ENCODE assay signal across 15 cellular contexts in genomic region chr10:79203833-79204232, GRCh38.
DNase-seq lines count a peak whose midpoint lies in the region; ATAC-seq and TF ChIP-seq lines count a peak whose summit lies in the region.
"Had no signal": no experiment of that assay in that cellular context is flagged by ENCODE, and none has a peak within 500 bp of the region (broad histone marks: within the 10 kb centered on the region; RNA-seq: fewer than 3 reads in every experiment).

No MANE protein-coding gene starts in this region.

- no peak overlapping the region for H2BK15ac ChIP-seq in IMR-90 (ENCODE audit: low read depth, low read length)

- H4K8ac ChIP-seq in IMR-90 (ENCODE audit: low read depth in 2 of 2, low read length in 2 of 2): no peak overlapping the region

- H3K9me3 Mint-ChIP-seq in glutamatergic neuron (ENCODE audit: unreplicated experiment): peaks cover 23% of the 10 kb centered on the region

- H3K27me3 Mint-ChIP-seq in glutamatergic neuron (ENCODE audit: unreplicated experiment): peaks cover 30% of the 10 kb centered on the region

- H4K5ac ChIP-seq in IMR-90 (ENCODE audit: low read depth, low read length): no peak overlapping the region

- dilution Hi-C loops in IMR-90 (cut with HindIII; ENCODE audit: low sequenced_read_pairs, unreplicated experiment): no loop called here

- H3K36me3 ChIP-seq in IMR-90 (ENCODE audit: control insufficient read depth, insufficient read depth, low read length) (peaks cover 70% of the 10 kb centered on the region), SJCRH30 (peaks cover 12% of the 10 kb centered on the region)

- H3K4me3 ChIP-seq in IMR-90 (ENCODE audit: insufficient read depth, low read depth, low read length): no peak overlapping the region
- no peak overlapping the region for H3K4me3 ChIP-seq in SJCRH30
- H3K4me3 ChIP-seq: esophagus muscularis mucosa, hepatocyte, psoas muscle had no signal

- POLR2A ChIA-PET in IMR-90 (lab: Charles Lee; ENCODE audit: unreplicated experiment): no interaction called here

- H3K27me3 ChIP-seq in IMR-90 (ENCODE audit: control insufficient read depth, insufficient read depth, low read length) (no peaks in the 10 kb centered on the region), SJCRH30 (no peaks in the 10 kb centered on the region)
- H3K27me3 ChIP-seq: esophagus muscularis mucosa, hepatocyte had no signal

- 79% methylated on average over 5 of the region's 8 CpGs; no CpG with 5 or more reads in 1 of the 2 experiments for WGBS in IMR-90 (ENCODE audit: extremely low coverage in 2 of 2, insufficient read length in 1 of 2), 2 experiments

- no peak overlapping the region for H4K91ac ChIP-seq in IMR-90 (ENCODE audit: insufficient read depth, low read depth, low read length)

- peaks cover 54 to 90% of the 10 kb centered on the region in 2 experiments for H3K79me1 ChIP-seq in IMR-90 (ENCODE audit: low read depth in 1 of 2, low read length in 2 of 2)

- no peak overlapping the region for H3K14ac ChIP-seq in IMR-90 (replicated peaks; ENCODE audit: low read depth, low read length)

- H3K4ac ChIP-seq in IMR-90 (ENCODE audit: low read depth, low read length): no peak overlapping the region

- no peak overlapping the region for H3K27ac ChIP-seq in IMR-90 (ENCODE audit: insufficient read depth, low read length)
- peak overlapping the region; percentile 62; the same call in 1 of the 2 replicates for H3K27ac ChIP-seq in SJCRH30
- H3K27ac ChIP-seq: hepatocyte, psoas muscle had no signal

- 0 out of 2 replicates have a peak, but pooled peaks cover 3% of the 10 kb centered on the region for H3K4me1 ChIP-seq in IMR-90 (ENCODE audit: control insufficient read depth, insufficient read depth, low read length)
- H3K4me1 ChIP-seq in SJCRH30: peaks cover 7% of the 10 kb centered on the region; the same call in 1 of the 2 replicates
- H3K4me1 ChIP-seq: psoas muscle had no signal

- intact Hi-C loops in IMR-90 (cut with micrococcal nuclease): no loop called here

- peak overlapping the region; percentile 42 for H3K4me3 Mint-ChIP-seq in glutamatergic neuron (ENCODE audit: unreplicated experiment)
- H3K4me3 Mint-ChIP-seq: activated CD8-positive, alpha-beta T cell treated with anti-CD3 and anti-CD28 coated beads, Interleukin-2, amount 10 ng/mL, durations not matched to agents 7 days and 5 days had no signal

- H3K4me2 ChIP-seq in IMR-90 (ENCODE audit: low read depth, low read length): no peak overlapping the region
- H3K4me2 ChIP-seq: hepatocyte had no signal

- no peak for DNase-seq in IMR-90
- DNase-seq in SJCRH30: peak; percentile 40 to 50
- DNase-seq in glutamatergic neuron: peak; percentile 62
- peak; percentile 66 for DNase-seq in pons (ENCODE audit: low spot score)
- DNase-seq in LoVo (ENCODE audit: low spot score): no peak
- no peak for DNase-seq in cerebellar nuclear complex (lab: John Stamatoyannopoulos, UW)
- DNase-seq: activated CD8-positive, alpha-beta T cell treated with anti-CD3 and anti-CD28 coated beads, Interleukin-2, amount 10 ng/mL, durations not matched to agents 7 days and 5 days; DMS53; NCI-H1105 treated with DMSO at 0.1 percent for 48 hours; NCI-H526; PC-3; psoas muscle had no signal

- no peaks in the 10 kb centered on the region for H3K9me3 ChIP-seq in IMR-90 (ENCODE audit: control insufficient read depth, insufficient read depth, low read length)
- no peaks in the 10 kb centered on the region for H3K9me3 ChIP-seq in SJCRH30 (replicated peaks)
- H3K9me3 ChIP-seq: esophagus muscularis mucosa, psoas muscle had no signal

- no peak for TF ChIP-seq POLR2A in IMR-90 (IDR thresholded peaks at IDR 0.05; ENCODE audit: low read depth, low read length)

- TF ChIP-seq CTCF in IMR-90 (conservative IDR thresholded peaks at IDR 0.05; ENCODE audit: low read depth, low read length) (no peak), glutamatergic neuron (IDR thresholded peaks at IDR 0.05; ENCODE audit: partially characterized antibody, unreplicated experiment) (no peak)

- H2AFZ ChIP-seq in IMR-90 (replicated peaks; ENCODE audit: low read length, poor library complexity): peak overlapping the region; percentile 33
- H2AFZ ChIP-seq: hepatocyte had no signal

- no peak overlapping the region for H2AK5ac ChIP-seq in IMR-90 (ENCODE audit: low read depth, low read length)

- no peaks in the 10 kb centered on the region for H3K9me1 ChIP-seq in IMR-90 (ENCODE audit: insufficient read depth, low read length)

- no peak overlapping the region for H3K56ac ChIP-seq in IMR-90 (ENCODE audit: extremely low read depth, insufficient read depth, low read length)

- in situ Hi-C loops in IMR-90 (cut with MboI; ENCODE audit: low sequenced_read_pairs): no loop called here

- peaks cover 7% of the 10 kb centered on the region for H3K36me3 Mint-ChIP-seq in glutamatergic neuron (ENCODE audit: unreplicated experiment)

- TF ChIP-seq RAD21 in IMR-90 (IDR thresholded peaks at IDR 0.05; ENCODE audit: low read length): no peak

- no peak overlapping the region for H3K9ac ChIP-seq in IMR-90 (ENCODE audit: low read depth, low read length)

- no peak overlapping the region for H2BK5ac ChIP-seq in IMR-90 (ENCODE audit: low read depth, low read length, poor library complexity, severe bottlenecking)

- H3K4me1 Mint-ChIP-seq in glutamatergic neuron (ENCODE audit: low read depth, unreplicated experiment): peaks cover 25% of the 10 kb centered on the region

- H2BK20ac ChIP-seq in IMR-90 (ENCODE audit: low read depth, low read length): no peak overlapping the region

- H3K18ac ChIP-seq in IMR-90 (ENCODE audit: low read depth, low read length): no peak overlapping the region

- H4K20me1 ChIP-seq in IMR-90 (ENCODE audit: insufficient read depth, low read length): peaks cover 63% of the 10 kb centered on the region

- peak; percentile 30; the same call in 1 of the 2 replicates for ATAC-seq in IMR-90 (ENCODE audit: low read depth)
- no peak for ATAC-seq in HG02610 (IDR thresholded peaks at IDR 0.05; ENCODE audit: unreplicated experiment)
- ATAC-seq: activated CD8-positive, alpha-beta T cell treated with anti-CD3 and anti-CD28 coated beads, Interleukin-2, amount 10 ng/mL, durations not matched to agents 7 days and 5 days; PC-3; psoas muscle had no signal

- peak overlapping the region; percentile 75 for H3K27ac Mint-ChIP-seq in glutamatergic neuron (ENCODE audit: unreplicated experiment)
- H3K27ac Mint-ChIP-seq: activated CD8-positive, alpha-beta T cell treated with anti-CD3 and anti-CD28 coated beads, Interleukin-2, amount 10 ng/mL, durations not matched to agents 7 days and 5 days had no signal

- H2BK120ac ChIP-seq in IMR-90 (ENCODE audit: low read depth, low read length): no peak overlapping the region

- BruUV-seq in IMR-90 (replicated peaks; lab: Mats Ljungman, UMichigan): no TSS peak

- peak overlapping the region; percentile 62 for H2AK9ac ChIP-seq in IMR-90 (replicated peaks; ENCODE audit: low read depth, low read length, poor library complexity)

- H3K23ac ChIP-seq in IMR-90 (ENCODE audit: low read depth, low read length): no peak overlapping the region

- CTCF ChIA-PET in IMR-90 (lab: Yijun Ruan, JAX): interaction anchor here (1.5 kb wide), 1 partner anchor 9 kb away, joined by 6 read pairs; no protein-coding TSS in a partner anchor

TF ChIP-seq in IMR-90, 13 proteins besides CTCF, POLR2A, EP300 and RAD21:
- TF ChIP-seq SMC3 (IDR thresholded peaks at IDR 0.05; ENCODE audit: low read depth, low read length): no peak
- TF ChIP-seq BHLHE40 (IDR thresholded peaks at IDR 0.05; ENCODE audit: low read depth, low read length): no peak

Comparison
In these comparisons a context has a peak if more than half of its experiments do, and no peak if none do; other contexts are left out.
1. DNase-seq: peak in SJCRH30 (2 of 2), glutamatergic neuron (single experiment) and pons (single experiment); none in IMR-90 (single experiment), LoVo (single experiment) and cerebellar nuclear complex (0 of 2).